ENCODE assay signal across 1 cellular context in genomic region chr13:44989071-44989889, GRCh38.
TF ChIP-seq lines count a peak whose summit lies in the region.

A gene with protein sequence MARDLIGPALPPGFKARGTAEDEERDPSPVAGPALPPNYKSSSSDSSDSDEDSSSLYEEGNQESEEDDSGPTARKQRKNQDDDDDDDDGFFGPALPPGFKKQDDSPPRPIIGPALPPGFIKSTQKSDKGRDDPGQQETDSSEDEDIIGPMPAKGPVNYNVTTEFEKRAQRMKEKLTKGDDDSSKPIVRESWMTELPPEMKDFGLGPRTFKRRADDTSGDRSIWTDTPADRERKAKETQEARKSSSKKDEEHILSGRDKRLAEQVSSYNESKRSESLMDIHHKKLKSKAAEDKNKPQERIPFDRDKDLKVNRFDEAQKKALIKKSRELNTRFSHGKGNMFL (plus strand): TSS chr13:44989538. CDS start chr13:44989655, 117 bp downstream.
Gene NUFIP1 (minus strand): TSS chr13:44989471. CDS start chr13:44989436, 35 bp downstream.

TF ChIP-seq in HepG2, 621 proteins besides CTCF, POLR2A, EP300 and RAD21 (continued from another document and continues in another):
- no peak for TF ChIP-seq GMEB2 (CRISPR knock-in tag; IDR thresholded peaks at IDR 0.05; ENCODE audit: low read depth)
- no peak for TF ChIP-seq ZNF136 (CRISPR knock-in tag; IDR thresholded peaks at IDR 0.05; ENCODE audit: low read depth)
- TF ChIP-seq IKZF1 (IDR thresholded peaks at IDR 0.05) = no peak
- no peak for TF ChIP-seq ZNF24 (IDR thresholded peaks at IDR 0.05)
- TF ChIP-seq ZSCAN12 (CRISPR knock-in tag; IDR thresholded peaks at IDR 0.05) = no peak
- TF ChIP-seq SKIL (CRISPR knock-in tag; IDR thresholded peaks at IDR 0.05; ENCODE audit: borderline replicate concordance) = no peak
- TF ChIP-seq ZNF710 (CRISPR knock-in tag; IDR thresholded peaks at IDR 0.05; ENCODE audit: borderline replicate concordance) = peak; percentile 53; the same call in 1 of the 2 replicates
- TF ChIP-seq, protein P1, sequence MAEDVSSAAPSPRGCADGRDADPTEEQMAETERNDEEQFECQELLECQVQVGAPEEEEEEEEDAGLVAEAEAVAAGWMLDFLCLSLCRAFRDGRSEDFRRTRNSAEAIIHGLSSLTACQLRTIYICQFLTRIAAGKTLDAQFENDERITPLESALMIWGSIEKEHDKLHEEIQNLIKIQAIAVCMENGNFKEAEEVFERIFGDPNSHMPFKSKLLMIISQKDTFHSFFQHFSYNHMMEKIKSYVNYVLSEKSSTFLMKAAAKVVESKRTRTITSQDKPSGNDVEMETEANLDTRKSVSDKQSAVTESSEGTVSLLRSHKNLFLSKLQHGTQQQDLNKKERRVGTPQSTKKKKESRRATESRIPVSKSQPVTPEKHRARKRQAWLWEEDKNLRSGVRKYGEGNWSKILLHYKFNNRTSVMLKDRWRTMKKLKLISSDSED (CRISPR knock-in tag; IDR thresholded peaks at IDR 0.05) = no peak
- no peak for TF ChIP-seq ZNF296 (CRISPR knock-in tag; conservative IDR thresholded peaks at IDR 0.05)
- TF ChIP-seq ZNF749 (CRISPR knock-in tag; IDR thresholded peaks at IDR 0.05; ENCODE audit: borderline replicate concordance) = peak; percentile 73; the same call in 1 of the 2 replicates
- no peak for TF ChIP-seq ZNF660 (CRISPR knock-in tag; IDR thresholded peaks at IDR 0.05; ENCODE audit: borderline replicate concordance, low read depth)
- TF ChIP-seq NFRKB (IDR thresholded peaks at IDR 0.05) = no peak
- TF ChIP-seq, protein P2, sequence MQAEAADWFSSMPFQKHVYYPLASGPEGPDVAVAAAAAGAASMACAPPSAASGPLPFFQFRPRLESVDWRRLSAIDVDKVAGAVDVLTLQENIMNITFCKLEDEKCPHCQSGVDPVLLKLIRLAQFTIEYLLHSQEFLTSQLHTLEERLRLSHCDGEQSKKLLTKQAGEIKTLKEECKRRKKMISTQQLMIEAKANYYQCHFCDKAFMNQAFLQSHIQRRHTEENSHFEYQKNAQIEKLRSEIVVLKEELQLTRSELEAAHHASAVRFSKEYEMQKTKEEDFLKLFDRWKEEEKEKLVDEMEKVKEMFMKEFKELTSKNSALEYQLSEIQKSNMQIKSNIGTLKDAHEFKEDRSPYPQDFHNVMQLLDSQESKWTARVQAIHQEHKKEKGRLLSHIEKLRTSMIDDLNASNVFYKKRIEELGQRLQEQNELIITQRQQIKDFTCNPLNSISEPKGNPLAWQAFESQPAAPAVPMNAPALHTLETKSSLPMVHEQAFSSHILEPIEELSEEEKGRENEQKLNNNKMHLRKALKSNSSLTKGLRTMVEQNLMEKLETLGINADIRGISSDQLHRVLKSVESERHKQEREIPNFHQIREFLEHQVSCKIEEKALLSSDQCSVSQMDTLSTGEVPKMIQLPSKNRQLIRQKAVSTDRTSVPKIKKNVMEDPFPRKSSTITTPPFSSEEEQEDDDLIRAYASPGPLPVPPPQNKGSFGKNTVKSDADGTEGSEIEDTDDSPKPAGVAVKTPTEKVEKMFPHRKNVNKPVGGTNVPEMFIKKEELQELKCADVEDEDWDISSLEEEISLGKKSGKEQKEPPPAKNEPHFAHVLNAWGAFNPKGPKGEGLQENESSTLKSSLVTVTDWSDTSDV (CRISPR knock-in tag; IDR thresholded peaks at IDR 0.05) = no peak
- TF ChIP-seq EHMT2 (IDR thresholded peaks at IDR 0.05; ENCODE audit: borderline replicate concordance, low read depth, low read length) = no peak
- TF ChIP-seq CAMTA2 (CRISPR knock-in tag; IDR thresholded peaks at IDR 0.05; ENCODE audit: borderline replicate concordance) = 0 out of 2 replicates have a peak, but pooled peaks have one; percentile 27
- peak; percentile 98 for TF ChIP-seq CREB1 (IDR thresholded peaks at IDR 0.05)
- peak; percentile 100 for TF ChIP-seq CREB1 (CRISPR knock-in tag; IDR thresholded peaks at IDR 0.05)
- no peak for TF ChIP-seq NFIB (CRISPR knock-in tag; IDR thresholded peaks at IDR 0.05; ENCODE audit: borderline replicate concordance)
- TF ChIP-seq, protein P3, sequence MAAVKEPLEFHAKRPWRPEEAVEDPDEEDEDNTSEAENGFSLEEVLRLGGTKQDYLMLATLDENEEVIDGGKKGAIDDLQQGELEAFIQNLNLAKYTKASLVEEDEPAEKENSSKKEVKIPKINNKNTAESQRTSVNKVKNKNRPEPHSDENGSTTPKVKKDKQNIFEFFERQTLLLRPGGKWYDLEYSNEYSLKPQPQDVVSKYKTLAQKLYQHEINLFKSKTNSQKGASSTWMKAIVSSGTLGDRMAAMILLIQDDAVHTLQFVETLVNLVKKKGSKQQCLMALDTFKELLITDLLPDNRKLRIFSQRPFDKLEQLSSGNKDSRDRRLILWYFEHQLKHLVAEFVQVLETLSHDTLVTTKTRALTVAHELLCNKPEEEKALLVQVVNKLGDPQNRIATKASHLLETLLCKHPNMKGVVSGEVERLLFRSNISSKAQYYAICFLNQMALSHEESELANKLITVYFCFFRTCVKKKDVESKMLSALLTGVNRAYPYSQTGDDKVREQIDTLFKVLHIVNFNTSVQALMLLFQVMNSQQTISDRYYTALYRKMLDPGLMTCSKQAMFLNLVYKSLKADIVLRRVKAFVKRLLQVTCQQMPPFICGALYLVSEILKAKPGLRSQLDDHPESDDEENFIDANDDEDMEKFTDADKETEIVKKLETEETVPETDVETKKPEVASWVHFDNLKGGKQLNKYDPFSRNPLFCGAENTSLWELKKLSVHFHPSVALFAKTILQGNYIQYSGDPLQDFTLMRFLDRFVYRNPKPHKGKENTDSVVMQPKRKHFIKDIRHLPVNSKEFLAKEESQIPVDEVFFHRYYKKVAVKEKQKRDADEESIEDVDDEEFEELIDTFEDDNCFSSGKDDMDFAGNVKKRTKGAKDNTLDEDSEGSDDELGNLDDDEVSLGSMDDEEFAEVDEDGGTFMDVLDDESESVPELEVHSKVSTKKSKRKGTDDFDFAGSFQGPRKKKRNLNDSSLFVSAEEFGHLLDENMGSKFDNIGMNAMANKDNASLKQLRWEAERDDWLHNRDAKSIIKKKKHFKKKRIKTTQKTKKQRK (IDR thresholded peaks at IDR 0.05; ENCODE audit: low read length) = no peak
- no peak for TF ChIP-seq GTF2F1 (IDR thresholded peaks at IDR 0.05; ENCODE audit: low read length)
- TF ChIP-seq, protein P4, sequence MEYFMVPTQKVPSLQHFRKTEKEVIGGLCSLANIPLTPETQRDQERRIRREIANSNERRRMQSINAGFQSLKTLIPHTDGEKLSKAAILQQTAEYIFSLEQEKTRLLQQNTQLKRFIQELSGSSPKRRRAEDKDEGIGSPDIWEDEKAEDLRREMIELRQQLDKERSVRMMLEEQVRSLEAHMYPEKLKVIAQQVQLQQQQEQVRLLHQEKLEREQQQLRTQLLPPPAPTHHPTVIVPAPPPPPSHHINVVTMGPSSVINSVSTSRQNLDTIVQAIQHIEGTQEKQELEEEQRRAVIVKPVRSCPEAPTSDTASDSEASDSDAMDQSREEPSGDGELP (IDR thresholded peaks at IDR 0.05; ENCODE audit: borderline replicate concordance, low read depth) = no peak
- TF ChIP-seq RFX3 (CRISPR knock-in tag; IDR thresholded peaks at IDR 0.05) = no peak
- TF ChIP-seq THAP11 (CRISPR knock-in tag; IDR thresholded peaks at IDR 0.05) = peak; percentile 93
- TF ChIP-seq, protein P5, sequence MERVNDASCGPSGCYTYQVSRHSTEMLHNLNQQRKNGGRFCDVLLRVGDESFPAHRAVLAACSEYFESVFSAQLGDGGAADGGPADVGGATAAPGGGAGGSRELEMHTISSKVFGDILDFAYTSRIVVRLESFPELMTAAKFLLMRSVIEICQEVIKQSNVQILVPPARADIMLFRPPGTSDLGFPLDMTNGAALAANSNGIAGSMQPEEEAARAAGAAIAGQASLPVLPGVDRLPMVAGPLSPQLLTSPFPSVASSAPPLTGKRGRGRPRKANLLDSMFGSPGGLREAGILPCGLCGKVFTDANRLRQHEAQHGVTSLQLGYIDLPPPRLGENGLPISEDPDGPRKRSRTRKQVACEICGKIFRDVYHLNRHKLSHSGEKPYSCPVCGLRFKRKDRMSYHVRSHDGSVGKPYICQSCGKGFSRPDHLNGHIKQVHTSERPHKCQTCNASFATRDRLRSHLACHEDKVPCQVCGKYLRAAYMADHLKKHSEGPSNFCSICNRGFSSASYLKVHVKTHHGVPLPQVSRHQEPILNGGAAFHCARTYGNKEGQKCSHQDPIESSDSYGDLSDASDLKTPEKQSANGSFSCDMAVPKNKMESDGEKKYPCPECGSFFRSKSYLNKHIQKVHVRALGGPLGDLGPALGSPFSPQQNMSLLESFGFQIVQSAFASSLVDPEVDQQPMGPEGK (CRISPR knock-in tag; IDR thresholded peaks at IDR 0.05) = peak; percentile 67
- no peak; the same call in 1 of the 2 replicates for TF ChIP-seq KLF12 (CRISPR knock-in tag; IDR thresholded peaks at IDR 0.05; ENCODE audit: borderline replicate concordance)
- no peak for TF ChIP-seq AGO2 (optimal IDR thresholded peaks at IDR 0.05; ENCODE audit: low read depth, low read length)
- no peak for TF ChIP-seq ZNF292 (CRISPR knock-in tag; IDR thresholded peaks at IDR 0.05; ENCODE audit: borderline replicate concordance, low read depth)
- peak; percentile 92 for TF ChIP-seq SPEN (CRISPR knock-in tag; IDR thresholded peaks at IDR 0.05; ENCODE audit: low read depth)
- peak; percentile 83 for TF ChIP-seq HDAC2 (CRISPR knock-in tag; IDR thresholded peaks at IDR 0.05)
- peak; percentile 93 for TF ChIP-seq SIN3A (IDR thresholded peaks at IDR 0.05; ENCODE audit: borderline replicate concordance, low read depth, low read length)
- no peak for TF ChIP-seq ZNF546 (CRISPR knock-in tag; conservative IDR thresholded peaks at IDR 0.05)
- TF ChIP-seq, protein P6, sequence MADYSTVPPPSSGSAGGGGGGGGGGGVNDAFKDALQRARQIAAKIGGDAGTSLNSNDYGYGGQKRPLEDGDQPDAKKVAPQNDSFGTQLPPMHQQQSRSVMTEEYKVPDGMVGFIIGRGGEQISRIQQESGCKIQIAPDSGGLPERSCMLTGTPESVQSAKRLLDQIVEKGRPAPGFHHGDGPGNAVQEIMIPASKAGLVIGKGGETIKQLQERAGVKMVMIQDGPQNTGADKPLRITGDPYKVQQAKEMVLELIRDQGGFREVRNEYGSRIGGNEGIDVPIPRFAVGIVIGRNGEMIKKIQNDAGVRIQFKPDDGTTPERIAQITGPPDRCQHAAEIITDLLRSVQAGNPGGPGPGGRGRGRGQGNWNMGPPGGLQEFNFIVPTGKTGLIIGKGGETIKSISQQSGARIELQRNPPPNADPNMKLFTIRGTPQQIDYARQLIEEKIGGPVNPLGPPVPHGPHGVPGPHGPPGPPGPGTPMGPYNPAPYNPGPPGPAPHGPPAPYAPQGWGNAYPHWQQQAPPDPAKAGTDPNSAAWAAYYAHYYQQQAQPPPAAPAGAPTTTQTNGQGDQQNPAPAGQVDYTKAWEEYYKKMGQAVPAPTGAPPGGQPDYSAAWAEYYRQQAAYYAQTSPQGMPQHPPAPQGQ (CRISPR knock-in tag; IDR thresholded peaks at IDR 0.05; ENCODE audit: borderline replicate concordance) = no peak
- TF ChIP-seq ZNF737 (CRISPR knock-in tag; IDR thresholded peaks at IDR 0.05; ENCODE audit: borderline replicate concordance) = peak; percentile 8; the same call in 1 of the 2 replicates
- peak; percentile 58; the same call in 1 of the 2 replicates for TF ChIP-seq ZNF350 (CRISPR knock-in tag; IDR thresholded peaks at IDR 0.05; ENCODE audit: borderline replicate concordance, low read depth)
- no peak for TF ChIP-seq XRCC5 (optimal IDR thresholded peaks at IDR 0.05; ENCODE audit: low read length)
- no peak for TF ChIP-seq ZNF839 (CRISPR knock-in tag; IDR thresholded peaks at IDR 0.05; ENCODE audit: borderline replicate concordance)
- no peak for TF ChIP-seq ATM (IDR thresholded peaks at IDR 0.05; ENCODE audit: borderline replicate concordance)
- TF ChIP-seq EZH2 (conservative IDR thresholded peaks at IDR 0.05; ENCODE audit: low read depth, low read length) = no peak
